27 cellular contexts compared by ENCODE assay signal in genomic region chr11:69463892-69464620, GRCh38. TPM values are rescaled to one million over a fixed set of nuclear protein-coding genes. Genes with fewer than 3 reads are reported as not detected.
DNase-seq lines count a peak whose midpoint lies in the region; ATAC-seq and TF ChIP-seq lines count a peak whose summit lies in the region.
"Had no signal": no experiment of that assay in that cellular context is flagged by ENCODE, and none has a peak within 500 bp of the region (broad histone marks: within the 10 kb centered on the region; RNA-seq: fewer than 3 reads in every experiment).

No MANE protein-coding gene starts in this region.

- no peaks in the 10 kb centered on the region for H4K20me1 ChIP-seq in neural cell (ENCODE audit: insufficient read depth)

- TF ChIP-seq EP300 in esophagus muscularis mucosa (IDR thresholded peaks at IDR 0.05), result no peak
- TF ChIP-seq EP300 in neural cell (conservative IDR thresholded peaks at IDR 0.05; ENCODE audit: poor library complexity, severe bottlenecking), result no peak
- no peak for TF ChIP-seq EP300 in suprapubic skin (IDR thresholded peaks at IDR 0.05)

- H3K4me1 Mint-ChIP-seq in HFFc6 (ENCODE audit: low read depth), result peaks cover 30% of the 10 kb centered on the region
- H3K4me1 Mint-ChIP-seq: activated T-helper 17 cell treated with anti-CD3 and anti-CD28 coated beads, Interleukin-2, amount 50 U/mL, for 72 hours; CD14-positive monocyte; stimulated activated effector memory CD8-positive, alpha-beta T cell treated with anti-CD3 and anti-CD28 coated beads, Interleukin-12 subunit alpha, Interleukin-12 subunit beta, amount 100 ng/mL, for 72 hours had no signal

- H3F3A ChIP-seq in neural cell (ENCODE audit: insufficient read depth, low read length, poor library complexity, severe bottlenecking), result no peaks in the 10 kb centered on the region

- H3K36me3 ChIP-seq in esophagus muscularis mucosa (no peaks in the 10 kb centered on the region), neural cell (ENCODE audit: insufficient read depth, low read length) (no peaks in the 10 kb centered on the region), suprapubic skin (no peaks in the 10 kb centered on the region)
- H3K36me3 ChIP-seq: neutrophil, WERI-Rb-1 had no signal

- H3K4me2 ChIP-seq in neural cell (ENCODE audit: low read length), result no peak overlapping the region
- H3K4me2 ChIP-seq: hepatocyte had no signal

- 83% methylated on average over 8 of the region's 13 CpGs for WGBS in esophagus muscularis mucosa
- 55% methylated on average over 8 of the region's 13 CpGs for WGBS in suprapubic skin

- no peak for TF ChIP-seq POLR2A in esophagus muscularis mucosa (IDR thresholded peaks at IDR 0.05; ENCODE audit: low read depth)
- TF ChIP-seq POLR2A in suprapubic skin (IDR thresholded peaks at IDR 0.05), result no peak

- H3K9me3 ChIP-seq in esophagus muscularis mucosa, result peaks cover 0 to 10% (median 7%) of the 10 kb centered on the region in 4 donors
- no peaks in the 10 kb centered on the region for H3K9me3 ChIP-seq in neural cell (ENCODE audit: low read length)
- no peaks in the 10 kb centered on the region for H3K9me3 ChIP-seq in suprapubic skin
- H3K9me3 ChIP-seq: neutrophil had no signal

- H3K4me1 ChIP-seq in esophagus muscularis mucosa, result peaks cover 16 to 26% (median 18%) of the 10 kb centered on the region in 4 donors
- H3K4me1 ChIP-seq in suprapubic skin, result peaks cover 41% of the 10 kb centered on the region

- H3K27ac ChIP-seq in esophagus muscularis mucosa (replicated peaks in 1 of 4), result peak overlapping the region in 3 of 4 donors; percentile 11 to 37 (median 17)
- H3K27ac ChIP-seq in neural cell (ENCODE audit: low read length), result no peak overlapping the region
- H3K27ac ChIP-seq in suprapubic skin, result peak overlapping the region; percentile 59
- H3K27ac ChIP-seq: foreskin keratinocyte, hepatocyte, neutrophil, WERI-Rb-1 had no signal

- peaks cover 31% of the 10 kb centered on the region for H3K9me3 Mint-ChIP-seq in HFFc6

- H3K27me3 Mint-ChIP-seq in HFFc6 (ENCODE audit: insufficient read depth), result peaks cover 7% of the 10 kb centered on the region; the same call in 1 of the 2 replicates

- ATAC-seq in HG02840 (IDR thresholded peaks at IDR 0.05; ENCODE audit: low FRiP score, unreplicated experiment), result no peak
- ATAC-seq: activated naive CD4-positive, alpha-beta T cell treated with anti-CD3 and anti-CD28 coated beads, Interleukin-2, amount 50 U/mL, for 72 hours; activated T-helper 17 cell treated with anti-CD3 and anti-CD28 coated beads, Interleukin-2, amount 50 U/mL, for 72 hours; foreskin keratinocyte; stimulated activated effector memory CD8-positive, alpha-beta T cell treated with anti-CD3 and anti-CD28 coated beads, Interleukin-12 subunit alpha, Interleukin-12 subunit beta, amount 100 ng/mL, for 72 hours had no signal

- H3K79me2 ChIP-seq in neural cell (replicated peaks; ENCODE audit: insufficient read depth, low read length), result no peaks in the 10 kb centered on the region
- H3K79me2 ChIP-seq: hepatocyte had no signal

- no peaks in the 10 kb centered on the region for H3K9me2 ChIP-seq in neural cell (ENCODE audit: insufficient read depth, low read length)

- no peak overlapping the region for H3K4me3 Mint-ChIP-seq in HFFc6
- H3K4me3 Mint-ChIP-seq: activated T-helper 17 cell treated with anti-CD3 and anti-CD28 coated beads, Interleukin-2, amount 50 U/mL, for 72 hours; CD14-positive monocyte; stimulated activated effector memory CD8-positive, alpha-beta T cell treated with anti-CD3 and anti-CD28 coated beads, Interleukin-12 subunit alpha, Interleukin-12 subunit beta, amount 100 ng/mL, for 72 hours had no signal

- no peak overlapping the region for H3K9ac ChIP-seq in neural cell (ENCODE audit: low read length)

- H3K27me3 ChIP-seq in esophagus muscularis mucosa (peaks cover 0 to 3% (median 0%) of the 10 kb centered on the region in 4 donors), neural cell (ENCODE audit: insufficient read depth, low read depth, low read length) (no peaks in the 10 kb centered on the region), suprapubic skin (no peaks in the 10 kb centered on the region)
- H3K27me3 ChIP-seq: hepatocyte, neutrophil had no signal

- H3K36me3 Mint-ChIP-seq in HFFc6 (ENCODE audit: low read depth), result peaks cover 23% of the 10 kb centered on the region
- H3K36me3 Mint-ChIP-seq: CD14-positive monocyte; stimulated activated effector memory CD8-positive, alpha-beta T cell treated with anti-CD3 and anti-CD28 coated beads, Interleukin-12 subunit alpha, Interleukin-12 subunit beta, amount 100 ng/mL, for 72 hours had no signal

- no peak for TF ChIP-seq RAD21 in neural cell (conservative IDR thresholded peaks at IDR 0.05)

- H2AFZ ChIP-seq in neural cell (ENCODE audit: low read depth, low read length), result no peak overlapping the region
- H2AFZ ChIP-seq: hepatocyte had no signal

- H3K4me3 ChIP-seq in esophagus muscularis mucosa (no peak overlapping the region), neural cell (ENCODE audit: low read length) (peak overlapping the region; percentile 30), suprapubic skin (no peak overlapping the region)
- H3K4me3 ChIP-seq: hepatocyte had no signal

- DNase-seq in HFFc6, result no peak
- no peak for DNase-seq in esophagus muscularis mucosa (ENCODE audit: extremely low spot score)
- DNase-seq in suprapubic skin (ENCODE audit: low spot score in 2 of 2), result no peak
- DNase-seq in activated CD8-positive, alpha-beta memory T cell treated with anti-CD3 and anti-CD28 coated beads, Interleukin-2, amount 50 U/mL, for 4 hours, result no peak
- no peak for DNase-seq in islet precursor cell
- DNase-seq: activated CD4-positive, alpha-beta T cell treated with anti-CD3 and anti-CD28 coated beads, Interleukin-2, amount 50 U/mL, for 1 hour; central memory CD4-positive, alpha-beta T cell; NCI-H2029 treated with DMSO at 0.1 percent for 48 hours; NCI-H748 treated with DMSO at 0.1 percent for 48 hours; stimulated activated CD4-positive, alpha-beta T cell treated with anti-CD3 and anti-CD28 coated beads, Interleukin-2, amount 100 ng/mL, for 48 hours; WERI-Rb-1 had no signal

- intact Hi-C loops in esophagus muscularis mucosa (cut with DNase I), result no loop called here

- TF ChIP-seq CTCF in HFFc6 (IDR thresholded peaks at IDR 0.05) (no peak), esophagus muscularis mucosa (IDR thresholded peaks at IDR 0.05) (no peak), neural cell (IDR thresholded peaks at IDR 0.05; ENCODE audit: poor library complexity, severe bottlenecking) (no peak), suprapubic skin (IDR thresholded peaks at IDR 0.05) (no peak)

- H3K27ac Mint-ChIP-seq in HFFc6, result peak overlapping the region; percentile 84
- H3K27ac Mint-ChIP-seq: activated naive CD4-positive, alpha-beta T cell treated with anti-CD3 and anti-CD28 coated beads, Interleukin-2, amount 50 U/mL, for 72 hours; activated T-helper 17 cell treated with anti-CD3 and anti-CD28 coated beads, Interleukin-2, amount 50 U/mL, for 72 hours; CD14-positive monocyte; stimulated activated effector memory CD8-positive, alpha-beta T cell treated with anti-CD3 and anti-CD28 coated beads, Interleukin-12 subunit alpha, Interleukin-12 subunit beta, amount 100 ng/mL, for 72 hours had no signal

TF ChIP-seq in neural cell, 6 proteins besides CTCF, POLR2A, EP300 and RAD21:
- no peak for TF ChIP-seq REST (IDR thresholded peaks at IDR 0.05; ENCODE audit: borderline replicate concordance)
- no peak for TF ChIP-seq MXI1 (conservative IDR thresholded peaks at IDR 0.05; ENCODE audit: poor library complexity, severe bottlenecking)
- no peak for TF ChIP-seq EZH2 (IDR thresholded peaks at IDR 0.05; ENCODE audit: borderline replicate concordance, insufficient read depth, low read length, poor library complexity, severe bottlenecking)

RNA-seq across cellular contexts. Expression of gene LINC01488, which starts 17.4 kb away (rescaled TPM):
- total RNA-seq in HFFc6 (2021; fragmentation: NEBNext Ultra II Directional; extraction: Animal tissue kit (Norgen Biotek cat#: 25700)), result not detected
- total RNA-seq in esophagus muscularis mucosa (not detected), suprapubic skin (not detected)
- polyA plus RNA-seq in neural cell, result not detected in 2 replicates
- not detected in 2 replicates for polyA minus RNA-seq in neural cell
- total RNA-seq: activated naive CD4-positive, alpha-beta T cell treated with anti-CD3 and anti-CD28 coated beads, Interleukin-2, amount 50 U/mL, for 72 hours; activated T-helper 17 cell treated with anti-CD3 and anti-CD28 coated beads, Interleukin-2, amount 50 U/mL, for 72 hours; astrocyte; foreskin keratinocyte; M059J; mononuclear cell; pulmonary artery endothelial cell; T-helper 2 cell treated with Interferon-gamma antibody and Interleukin-4, amounts not matched to agents 100 ng/mL and 5 ng/mL, for 36 hours; temporal lobe had no signal
- polyA plus RNA-seq: AG04450, CD14-positive monocyte, foreskin keratinocyte had no signal
